Comparison of ENCODE assay signal across 1 cellular context in genomic region chr7:120864146-120864920, GRCh38.
TF ChIP-seq lines count a peak whose summit lies in the region.

No MANE protein-coding gene starts in this region.

TF ChIP-seq in Ishikawa, 13 proteins besides CTCF, POLR2A, EP300 and RAD21:
- TF ChIP-seq MAX (IDR thresholded peaks at IDR 0.05) (0 out of 2 replicates have a peak, but pooled peaks have one; percentile 15), CEBPB (IDR thresholded peaks at IDR 0.05) (0 out of 2 replicates have a peak, but pooled peaks have one; percentile 19), NFIC (IDR thresholded peaks at IDR 0.05) (peak; percentile 95), TEAD4 (IDR thresholded peaks at IDR 0.05) (peak; percentile 99), TCF12 (IDR thresholded peaks at IDR 0.05; ENCODE audit: low read depth) (peak; percentile 90), YY1 (IDR thresholded peaks at IDR 0.05; ENCODE audit: low read depth) (peak; percentile 58; the same call in 1 of the 2 replicates), ZBTB7A (IDR thresholded peaks at IDR 0.05; ENCODE audit: low read depth) (no peak), CREB1 (IDR thresholded peaks at IDR 0.05; ENCODE audit: low read depth) (no peak), TAF1 (IDR thresholded peaks at IDR 0.05; ENCODE audit: low read depth) (no peak), FOXM1 (IDR thresholded peaks at IDR 0.05; ENCODE audit: borderline replicate concordance, low read depth) (peak; percentile 78), USF1 (IDR thresholded peaks at IDR 0.05) (no peak)
